In the genomic region with DNA sequence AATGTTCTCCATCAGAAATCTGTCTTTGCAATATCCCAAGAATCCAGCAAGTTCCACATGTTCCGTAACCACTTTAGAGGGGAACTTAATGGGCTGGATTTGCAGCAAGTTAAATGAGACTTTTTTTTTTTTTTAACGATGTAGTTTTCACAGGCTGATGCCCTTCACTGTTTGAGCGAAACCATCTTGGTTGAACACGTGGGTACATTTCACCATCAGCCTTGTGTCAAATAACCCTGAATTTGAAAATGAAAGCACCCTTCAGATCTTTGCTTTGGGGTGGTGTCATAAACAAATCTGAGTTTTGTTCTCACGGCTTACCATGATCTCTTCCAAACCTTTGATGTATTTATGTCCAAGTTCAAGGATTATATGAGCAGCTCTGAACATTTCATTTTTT, we compare ENCODE assay signal across 1 cellular context.
TF ChIP-seq lines count a peak whose summit lies in the region.

No MANE protein-coding gene starts in this region.

TF ChIP-seq in WTC11, 78 proteins besides CTCF, POLR2A, EP300 and RAD21 (continued from another document):
- TF ChIP-seq ZNF232 (CRISPR knock-in tag; IDR thresholded peaks at IDR 0.05), result no peak
- TF ChIP-seq KAT7 (CRISPR knock-in tag; IDR thresholded peaks at IDR 0.05; ENCODE audit: borderline replicate concordance), result no peak
- TF ChIP-seq, protein P1, sequence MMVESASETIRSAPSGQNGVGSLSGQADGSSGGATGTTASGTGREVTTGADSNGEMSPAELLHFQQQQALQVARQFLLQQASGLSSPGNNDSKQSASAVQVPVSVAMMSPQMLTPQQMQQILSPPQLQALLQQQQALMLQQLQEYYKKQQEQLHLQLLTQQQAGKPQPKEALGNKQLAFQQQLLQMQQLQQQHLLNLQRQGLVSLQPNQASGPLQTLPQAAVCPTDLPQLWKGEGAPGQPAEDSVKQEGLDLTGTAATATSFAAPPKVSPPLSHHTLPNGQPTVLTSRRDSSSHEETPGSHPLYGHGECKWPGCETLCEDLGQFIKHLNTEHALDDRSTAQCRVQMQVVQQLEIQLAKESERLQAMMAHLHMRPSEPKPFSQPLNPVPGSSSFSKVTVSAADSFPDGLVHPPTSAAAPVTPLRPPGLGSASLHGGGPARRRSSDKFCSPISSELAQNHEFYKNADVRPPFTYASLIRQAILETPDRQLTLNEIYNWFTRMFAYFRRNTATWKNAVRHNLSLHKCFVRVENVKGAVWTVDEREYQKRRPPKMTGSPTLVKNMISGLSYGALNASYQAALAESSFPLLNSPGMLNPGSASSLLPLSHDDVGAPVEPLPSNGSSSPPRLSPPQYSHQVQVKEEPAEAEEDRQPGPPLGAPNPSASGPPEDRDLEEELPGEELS (CRISPR knock-in tag; IDR thresholded peaks at IDR 0.05), result no peak
TF ChIP-seq in WTC11: peak in this region for 0.
